ENCODE assay signal across 22 cellular contexts in genomic region chr10:52966904-52967303, GRCh38.
DNase-seq lines count a peak whose midpoint lies in the region; ATAC-seq, FAIRE-seq and TF ChIP-seq lines count a peak whose summit lies in the region.
"Had no signal": no experiment of that assay in that cellular context is flagged by ENCODE, and none has a peak within 500 bp of the region (broad histone marks: within the 10 kb centered on the region; RNA-seq: fewer than 3 reads in every experiment).

No MANE protein-coding gene starts in this region.

- no peak overlapping the region for H3K4me3 Mint-ChIP-seq in CD8-positive, alpha-beta memory T cell
- H3K4me3 Mint-ChIP-seq in glutamatergic neuron (ENCODE audit: unreplicated experiment), result no peak overlapping the region
- H3K4me3 Mint-ChIP-seq: CD4-positive, alpha-beta T cell; HFFc6 had no signal

- TF ChIP-seq POLR2A in GM12878 (IDR thresholded peaks at IDR 0.05; ENCODE audit: low read depth, low read length), result no peak

- H3K4me2 ChIP-seq in GM12878 (ENCODE audit: control insufficient read depth, insufficient read depth) (peak overlapping the region; percentile 20; the same call in 1 of the 2 replicates), parathyroid adenoma (ENCODE audit: low read length) (no peak overlapping the region)

- peak; percentile 17 for ATAC-seq in GM18511 (IDR thresholded peaks at IDR 0.05; ENCODE audit: unreplicated experiment)
- ATAC-seq in GM12878, result peak; percentile 13

- POLR2A ChIA-PET in GM12878 (lab: Charles Lee), result interaction anchor here (1.3 kb wide), 1 partner anchor 165 kb away, joined by 4 read pairs; no protein-coding TSS in a partner anchor
- POLR2A ChIA-PET in CD8-positive, alpha-beta memory T cell (lab: Charles Lee), result no interaction called here

- in situ Hi-C loops in GM12878 (cut with MboI), result no loop called here

- no peaks in the 10 kb centered on the region for H3K27me3 Mint-ChIP-seq in CD8-positive, alpha-beta memory T cell
- no peaks in the 10 kb centered on the region for H3K27me3 Mint-ChIP-seq in glutamatergic neuron (ENCODE audit: unreplicated experiment)
- H3K27me3 Mint-ChIP-seq: CD4-positive, alpha-beta T cell had no signal

- H3K36me3 ChIP-seq in HUES6 (ENCODE audit: control insufficient read depth, insufficient read depth, low read length), result no peaks in the 10 kb centered on the region
- H3K36me3 ChIP-seq in GM12878 (ENCODE audit: control insufficient read depth in 2 of 2, insufficient read depth in 2 of 2, low read length in 1 of 2), result no peaks in the 10 kb centered on the region
- no peaks in the 10 kb centered on the region for H3K36me3 ChIP-seq in parathyroid adenoma (ENCODE audit: control insufficient read depth, insufficient read depth, low read length)
- no peaks in the 10 kb centered on the region for H3K36me3 ChIP-seq in CD8-positive, alpha-beta memory T cell (ENCODE audit: insufficient read depth, low read length)
- H3K36me3 ChIP-seq in colonic mucosa, result no peaks in the 10 kb centered on the region

- no peak for TF ChIP-seq RAD21 in GM12878 (IDR thresholded peaks at IDR 0.05; ENCODE audit: insufficient read depth, low read depth, low read length)

- H3K79me2 ChIP-seq in GM12878 (ENCODE audit: control insufficient read depth, insufficient read depth, low read length) (no peaks in the 10 kb centered on the region), parathyroid adenoma (no peaks in the 10 kb centered on the region)

- no TSS peak for BruUV-seq in GM12878 (replicated peaks; lab: Mats Ljungman, UMichigan)

- TF ChIP-seq CTCF in GM12878 (IDR thresholded peaks at IDR 0.05 in 2 of 3, conservative IDR thresholded peaks at IDR 0.05 in 1 of 3; ENCODE audit: control insufficient read depth in 2 of 3, extremely low read depth in 1 of 3, insufficient read depth in 1 of 3, low read depth in 3 of 3, low read length in 3 of 3), result no peak
- no peak for TF ChIP-seq CTCF in parathyroid adenoma (IDR thresholded peaks at IDR 0.05)
- no peak for TF ChIP-seq CTCF in colonic mucosa (IDR thresholded peaks at IDR 0.05)
- TF ChIP-seq CTCF in glutamatergic neuron (IDR thresholded peaks at IDR 0.05; ENCODE audit: partially characterized antibody, unreplicated experiment), result no peak

- peak; percentile 31 for FAIRE-seq in GM12878 (lab: Jason Lieb, UNC)
- FAIRE-seq: D721Med, G401.6, HTR-8/SVneo had no signal

- no peaks in the 10 kb centered on the region for H4K20me1 ChIP-seq in GM12878 (ENCODE audit: control insufficient read depth, insufficient read depth)

- H3K4me3 ChIP-seq in HUES6 (ENCODE audit: low read depth, low read length), result no peak overlapping the region
- no peak overlapping the region for H3K4me3 ChIP-seq in GM12878
- H3K4me3 ChIP-seq in parathyroid adenoma (ENCODE audit: low read depth, low read length), result no peak overlapping the region
- H3K4me3 ChIP-seq in CD8-positive, alpha-beta memory T cell (ENCODE audit: low read length), result no peak overlapping the region
- no peak overlapping the region for H3K4me3 ChIP-seq in colonic mucosa

- no peak overlapping the region for H3K9ac ChIP-seq in HUES6 (ENCODE audit: low read length)
- no peak overlapping the region for H3K9ac ChIP-seq in GM12878 (ENCODE audit: control insufficient read depth, insufficient read depth, low read length)
- H3K9ac ChIP-seq in parathyroid adenoma, result no peak overlapping the region
- no peak overlapping the region for H3K9ac ChIP-seq in colonic mucosa (ENCODE audit: low read depth in 2 of 2, low read length in 2 of 2)

- H3K4me1 Mint-ChIP-seq in CD8-positive, alpha-beta memory T cell, result no peaks in the 10 kb centered on the region
- H3K4me1 Mint-ChIP-seq in glutamatergic neuron (ENCODE audit: low read depth, unreplicated experiment), result peaks cover 14% of the 10 kb centered on the region

- H3K27me3 ChIP-seq in HUES6 (ENCODE audit: control insufficient read depth, insufficient read depth, low read length) (no peaks in the 10 kb centered on the region), GM12878 (replicated peaks in 1 of 2; ENCODE audit: control insufficient read depth in 2 of 2, insufficient read depth in 2 of 2, low read length in 1 of 2) (no peaks in the 10 kb centered on the region), parathyroid adenoma (ENCODE audit: control insufficient read depth, insufficient read depth, low read length) (no peaks in the 10 kb centered on the region), colonic mucosa (no peaks in the 10 kb centered on the region)
- H3K27me3 ChIP-seq in CD8-positive, alpha-beta memory T cell (ENCODE audit: insufficient read depth, low read length, poor library complexity, severe bottlenecking), result no peaks in the 10 kb centered on the region

- SMC1A ChIA-PET in GM12878 (lab: Charles Lee; ENCODE audit: uncharacterized antibody, unreplicated experiment), result interaction anchor here (0.7 to 4.4 kb wide), 15 partner anchors 10 to 475 kb away, joined by 3 to 33 read pairs (median 4); no protein-coding TSS in a partner anchor

- peaks cover 38% of the 10 kb centered on the region for H3K4me1 ChIP-seq in HUES6 (ENCODE audit: control insufficient read depth, insufficient read depth, low read length)
- peaks cover 31% of the 10 kb centered on the region for H3K4me1 ChIP-seq in GM12878 (ENCODE audit: control insufficient read depth, insufficient read depth, low read length)
- peaks cover 26% of the 10 kb centered on the region for H3K4me1 ChIP-seq in parathyroid adenoma
- H3K4me1 ChIP-seq in CD8-positive, alpha-beta memory T cell (ENCODE audit: insufficient read depth, low read length), result no peaks in the 10 kb centered on the region
- no peaks in the 10 kb centered on the region for H3K4me1 ChIP-seq in colonic mucosa

- peaks cover 20% of the 10 kb centered on the region for H3K9me3 ChIP-seq in HUES6 (ENCODE audit: control insufficient read depth, insufficient read depth, low read depth, low read length)
- no peaks in the 10 kb centered on the region; the same call in 2 of the 3 replicates for H3K9me3 ChIP-seq in GM12878 (replicated peaks; ENCODE audit: control insufficient read depth, insufficient read depth, low read length)
- no peaks in the 10 kb centered on the region for H3K9me3 ChIP-seq in parathyroid adenoma (ENCODE audit: control insufficient read depth, low read length)
- no peaks in the 10 kb centered on the region for H3K9me3 ChIP-seq in CD8-positive, alpha-beta memory T cell (ENCODE audit: low read length)
- no peaks in the 10 kb centered on the region for H3K9me3 ChIP-seq in colonic mucosa

- TF ChIP-seq EP300 in GM12878 (IDR thresholded peaks at IDR 0.05; ENCODE audit: borderline replicate concordance in 1 of 2, control insufficient read depth in 1 of 2, low read depth in 2 of 2, low read length in 2 of 2), result no peak

- peak overlapping the region; percentile 97 for H3K27ac ChIP-seq in HUES6 (ENCODE audit: low read depth, low read length)
- peak overlapping the region; percentile 84; the same call in 1 of the 2 replicates for H3K27ac ChIP-seq in GM12878 (ENCODE audit: control insufficient read depth, insufficient read depth)
- H3K27ac ChIP-seq in parathyroid adenoma, result no peak overlapping the region
- H3K27ac ChIP-seq in CD8-positive, alpha-beta memory T cell (ENCODE audit: low read depth, low read length), result no peak overlapping the region
- no peak overlapping the region for H3K27ac ChIP-seq in colonic mucosa

- peak overlapping the region; percentile 46 for H2AFZ ChIP-seq in GM12878 (ENCODE audit: control insufficient read depth, low read depth, low read length)
- H2AFZ ChIP-seq in parathyroid adenoma, result peak overlapping the region; percentile 13

- intact Hi-C loops in GM12878 (cut with micrococcal nuclease; ENCODE audit: unreplicated experiment) (loop anchor here (2.0 to 5.0 kb wide), 5 partner anchors 35 to 170 kb away; no protein-coding TSS in a partner anchor), colonic mucosa (cut with DNase I) (no loop called here)

- WGBS in GM12878 (ENCODE audit: insufficient coverage, insufficient replicate concordance, low lambda C conversion rate, missing lambda C conversion rate), result 38% methylated on average over 1 of the region's 1 CpG

- H3K36me3 Mint-ChIP-seq in CD8-positive, alpha-beta memory T cell, result no peaks in the 10 kb centered on the region
- no peaks in the 10 kb centered on the region for H3K36me3 Mint-ChIP-seq in glutamatergic neuron (ENCODE audit: unreplicated experiment)

- RAD21 ChIA-PET in GM12878 (lab: Charles Lee; ENCODE audit: unreplicated experiment), result interaction anchor here (0.7 to 3.7 kb wide), 9 partner anchors 10 to 165 kb away, joined by 3 to 21 read pairs (median 4); no protein-coding TSS in a partner anchor

- no peak for DNase-seq in GM12878 (ENCODE audit: low read depth, low spot score)
- DNase-seq in CD8-positive, alpha-beta memory T cell, result no peak
- DNase-seq in colonic mucosa, result no peak
- DNase-seq in NCI-H128 (lab: John Stamatoyannopoulos, UW; ENCODE audit: unreplicated experiment), result no peak
- no peak for DNase-seq in glutamatergic neuron
- DNase-seq: ACHN; C1 segment of cervical spinal cord; CD4-positive, alpha-beta T cell; DMS153; DMS79 treated with DMSO at 0.1 percent for 48 hours; EL; GOT3; HCEC 1CT; HFFc6; IMR-90; KBM-7 had no signal

- H3K27ac Mint-ChIP-seq in CD8-positive, alpha-beta memory T cell, result no peak overlapping the region
- no peak overlapping the region for H3K27ac Mint-ChIP-seq in glutamatergic neuron (ENCODE audit: unreplicated experiment)
- H3K27ac Mint-ChIP-seq: CD4-positive, alpha-beta T cell; HFFc6 had no signal

- CTCF ChIA-PET in GM12878 (lab: Yijun Ruan, JAX), result interaction anchor here (0.9 to 4.5 kb wide), 4 partner anchors 9 to 46 kb away, joined by 4 to 20 read pairs (median 6); no protein-coding TSS in a partner anchor
- CTCF ChIA-PET in CD8-positive, alpha-beta memory T cell (lab: Charles Lee), result no interaction called here

- peaks cover 6 to 14% (median 8%) of the 10 kb centered on the region in 5 donors for H3K9me3 Mint-ChIP-seq in CD8-positive, alpha-beta memory T cell
- no peaks in the 10 kb centered on the region for H3K9me3 Mint-ChIP-seq in glutamatergic neuron (ENCODE audit: unreplicated experiment)
- H3K9me3 Mint-ChIP-seq: CD4-positive, alpha-beta T cell had no signal

TF ChIP-seq in GM12878, 131 proteins besides CTCF, POLR2A, EP300 and RAD21 (continues in another document):
- 0 out of 2 replicates have a peak, but pooled peaks have one; percentile 17 for TF ChIP-seq DPF2 (IDR thresholded peaks at IDR 0.05)
- TF ChIP-seq SREBF1 (IDR thresholded peaks at IDR 0.05; ENCODE audit: low read length), result no peak
- no peak for TF ChIP-seq JUND (IDR thresholded peaks at IDR 0.05; ENCODE audit: low read depth, low read length)
- peak in 1 of 2 experiments; percentile 5; a peak in 1 of 4 replicates for TF ChIP-seq BHLHE40 (IDR thresholded peaks at IDR 0.05; ENCODE audit: borderline replicate concordance in 1 of 2, low read depth in 2 of 2, low read length in 1 of 2)
- TF ChIP-seq RUNX3 (IDR thresholded peaks at IDR 0.05; ENCODE audit: low read length), result peak; percentile 82
- TF ChIP-seq STAT3 (IDR thresholded peaks at IDR 0.05; ENCODE audit: low read depth, low read length), result no peak
- TF ChIP-seq IRF4 (IDR thresholded peaks at IDR 0.05; ENCODE audit: low read depth, low read length), result no peak

Comparison
In these comparisons a context has a peak if more than half of its experiments do, and no peak if none do; other contexts are left out.
1. H3K27ac ChIP-seq: peak in HUES6 (single experiment) and GM12878 (single experiment); none in parathyroid adenoma (single experiment), CD8-positive, alpha-beta memory T cell (single experiment) and colonic mucosa (single experiment).